In the genomic region with DNA sequence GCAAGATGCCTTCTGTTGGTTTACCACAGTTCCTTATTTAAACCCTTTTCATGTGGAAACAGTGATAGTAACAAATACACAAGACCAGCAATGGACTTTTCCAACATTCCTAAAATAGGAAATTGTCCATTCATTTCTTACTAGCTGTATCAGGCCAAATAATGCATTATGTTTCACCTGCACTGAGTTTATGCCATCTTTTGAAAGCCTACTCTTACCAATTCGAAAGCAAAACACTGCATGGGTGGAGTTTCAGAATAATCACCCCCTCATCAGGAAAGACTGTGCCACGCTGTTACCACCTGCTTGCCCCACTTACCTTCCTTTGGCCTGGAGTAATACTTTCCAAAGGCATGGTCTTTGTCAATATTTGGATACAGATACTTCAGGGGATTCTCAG, we compare ENCODE assay signal across 27 cellular contexts. TPM values are rescaled to one million over a fixed set of nuclear protein-coding genes. Genes with fewer than 3 reads are reported as not detected.
DNase-seq lines count a peak whose midpoint lies in the region; ATAC-seq, FAIRE-seq and TF ChIP-seq lines count a peak whose summit lies in the region.
"Had no signal": no experiment of that assay in that cellular context is flagged by ENCODE, and none has a peak within 500 bp of the region (broad histone marks: within the 10 kb centered on the region; RNA-seq: fewer than 3 reads in every experiment).

No MANE protein-coding gene starts in this region.

- H3K9me3 Mint-ChIP-seq in activated naive CD4-positive, alpha-beta T cell treated with anti-CD3 and anti-CD28 coated beads for 36 hours: no peaks in the 10 kb centered on the region
- H3K9me3 Mint-ChIP-seq in activated naive CD8-positive, alpha-beta T cell (ENCODE audit: low read depth): no peaks in the 10 kb centered on the region
- H3K9me3 Mint-ChIP-seq in stimulated activated effector memory CD8-positive, alpha-beta T cell treated with anti-CD3 and anti-CD28 coated beads, Interleukin-12 subunit alpha, Interleukin-12 subunit beta, amount 100 ng/mL, for 72 hours: no peaks in the 10 kb centered on the region
- H3K9me3 Mint-ChIP-seq: HFFc6 had no signal

- peaks cover 30% of the 10 kb centered on the region for H3K4me1 Mint-ChIP-seq in activated naive CD4-positive, alpha-beta T cell treated with anti-CD3 and anti-CD28 coated beads for 36 hours (ENCODE audit: low read depth)
- H3K4me1 Mint-ChIP-seq in activated naive CD8-positive, alpha-beta T cell (ENCODE audit: low read depth): peaks cover 51% of the 10 kb centered on the region
- H3K4me1 Mint-ChIP-seq in stimulated activated effector memory CD8-positive, alpha-beta T cell treated with anti-CD3 and anti-CD28 coated beads, Interleukin-12 subunit alpha, Interleukin-12 subunit beta, amount 100 ng/mL, for 72 hours: peaks cover 7% of the 10 kb centered on the region

- DNase-seq in activated naive CD4-positive, alpha-beta T cell treated with anti-CD3 and anti-CD28 coated beads for 36 hours: no peak
- no peak for DNase-seq in activated naive CD4-positive, alpha-beta T cell (lab: John Stamatoyannopoulos, UW)
- DNase-seq in GM12892 (ENCODE audit: insufficient read length) (no peak), NCI-H2107 (lab: John Stamatoyannopoulos, UW) (no peak), NCI-H2107 treated with DMSO at 0.1 percent for 48 hours (lab: John Stamatoyannopoulos, UW; ENCODE audit: unreplicated experiment) (no peak)
- no peak for DNase-seq in stimulated activated effector memory CD8-positive, alpha-beta T cell treated with anti-CD3 and anti-CD28 coated beads, Interleukin-12 subunit alpha, Interleukin-12 subunit beta, amount 100 ng/mL, for 72 hours (ENCODE audit: low spot score in 2 of 2)
- DNase-seq: activated effector memory CD4-positive, alpha-beta T cell treated with anti-CD3 and anti-CD28 coated beads, Interleukin-2, amount 50 U/mL, for 16 hours; DMS79; heart right ventricle; HFFc6; IMR-90; left ventricle myocardium superior; MV-4-11; NCI-H1436 treated with DMSO at 0.1 percent for 48 hours; Peyer's patch; posterior cingulate gyrus; right cardiac atrium; SHP77; stimulated activated CD4-positive, alpha-beta T cell treated with anti-CD3 and anti-CD28 coated beads, Interleukin-2, amount 100 ng/mL, for 24 hours; thyroid gland; uterus had no signal

- CTCF ChIA-PET in activated naive CD4-positive, alpha-beta T cell treated with anti-CD3 and anti-CD28 coated beads for 36 hours (lab: Charles Lee): interaction anchor here (1.1 to 1.2 kb wide), 2 partner anchors 11 to 53 kb away, joined by 3 to 5 read pairs; no protein-coding TSS in a partner anchor

- no peak overlapping the region for H3K4me3 Mint-ChIP-seq in activated naive CD4-positive, alpha-beta T cell treated with anti-CD3 and anti-CD28 coated beads for 36 hours
- H3K4me3 Mint-ChIP-seq in activated naive CD8-positive, alpha-beta T cell: no peak overlapping the region
- no peak overlapping the region for H3K4me3 Mint-ChIP-seq in stimulated activated effector memory CD8-positive, alpha-beta T cell treated with anti-CD3 and anti-CD28 coated beads, Interleukin-12 subunit alpha, Interleukin-12 subunit beta, amount 100 ng/mL, for 72 hours
- H3K4me3 Mint-ChIP-seq: HFFc6 had no signal

- peak overlapping the region; percentile 70 for H3K27ac Mint-ChIP-seq in activated naive CD4-positive, alpha-beta T cell treated with anti-CD3 and anti-CD28 coated beads for 36 hours
- peak overlapping the region; percentile 47 for H3K27ac Mint-ChIP-seq in activated naive CD8-positive, alpha-beta T cell
- H3K27ac Mint-ChIP-seq in stimulated activated effector memory CD8-positive, alpha-beta T cell treated with anti-CD3 and anti-CD28 coated beads, Interleukin-12 subunit alpha, Interleukin-12 subunit beta, amount 100 ng/mL, for 72 hours: peak overlapping the region; percentile 87
- H3K27ac Mint-ChIP-seq: HFFc6 had no signal

- peak; percentile 45 for TF ChIP-seq POLR2A in GM12892 (IDR thresholded peaks at IDR 0.05; ENCODE audit: low read depth, low read length)

- intact Hi-C loops in activated naive CD4-positive, alpha-beta T cell treated with anti-CD3 and anti-CD28 coated beads for 36 hours (cut with micrococcal nuclease): loop anchor here (2.0 kb wide), 1 partner anchor 18 kb away; no protein-coding TSS in a partner anchor

- no peak for ATAC-seq in stimulated activated effector memory CD8-positive, alpha-beta T cell treated with anti-CD3 and anti-CD28 coated beads, Interleukin-12 subunit alpha, Interleukin-12 subunit beta, amount 100 ng/mL, for 72 hours
- ATAC-seq: left ventricle myocardium superior, right cardiac atrium had no signal

- no peaks in the 10 kb centered on the region for H3K27me3 Mint-ChIP-seq in activated naive CD4-positive, alpha-beta T cell treated with anti-CD3 and anti-CD28 coated beads for 36 hours (ENCODE audit: low read depth)
- no peaks in the 10 kb centered on the region for H3K27me3 Mint-ChIP-seq in activated naive CD8-positive, alpha-beta T cell

- FAIRE-seq in GM12892 (lab: Jason Lieb, UNC): no peak
- FAIRE-seq: frontal cortex, G401.6, GM19239, H1, keratinocyte had no signal

- H3K36me3 Mint-ChIP-seq in activated naive CD4-positive, alpha-beta T cell treated with anti-CD3 and anti-CD28 coated beads for 36 hours (ENCODE audit: low read depth): peaks cover 87% of the 10 kb centered on the region
- peaks cover 23% of the 10 kb centered on the region for H3K36me3 Mint-ChIP-seq in activated naive CD8-positive, alpha-beta T cell
- peaks cover 100% of the 10 kb centered on the region for H3K36me3 Mint-ChIP-seq in stimulated activated effector memory CD8-positive, alpha-beta T cell treated with anti-CD3 and anti-CD28 coated beads, Interleukin-12 subunit alpha, Interleukin-12 subunit beta, amount 100 ng/mL, for 72 hours

RNA-seq across cellular contexts. Expression of a gene that starts 37.5 kb away (rescaled TPM):
- 100 to 1,000 TPM; 376 to 402 TPM for total RNA-seq in activated naive CD4-positive, alpha-beta T cell treated with anti-CD3 and anti-CD28 coated beads for 36 hours
- polyA plus RNA-seq in GM12892 (2012; ENCODE audit: missing spikeins): 219 TPM
